Comparison of ENCODE assay signal across 2 cellular contexts in the genomic region with DNA sequence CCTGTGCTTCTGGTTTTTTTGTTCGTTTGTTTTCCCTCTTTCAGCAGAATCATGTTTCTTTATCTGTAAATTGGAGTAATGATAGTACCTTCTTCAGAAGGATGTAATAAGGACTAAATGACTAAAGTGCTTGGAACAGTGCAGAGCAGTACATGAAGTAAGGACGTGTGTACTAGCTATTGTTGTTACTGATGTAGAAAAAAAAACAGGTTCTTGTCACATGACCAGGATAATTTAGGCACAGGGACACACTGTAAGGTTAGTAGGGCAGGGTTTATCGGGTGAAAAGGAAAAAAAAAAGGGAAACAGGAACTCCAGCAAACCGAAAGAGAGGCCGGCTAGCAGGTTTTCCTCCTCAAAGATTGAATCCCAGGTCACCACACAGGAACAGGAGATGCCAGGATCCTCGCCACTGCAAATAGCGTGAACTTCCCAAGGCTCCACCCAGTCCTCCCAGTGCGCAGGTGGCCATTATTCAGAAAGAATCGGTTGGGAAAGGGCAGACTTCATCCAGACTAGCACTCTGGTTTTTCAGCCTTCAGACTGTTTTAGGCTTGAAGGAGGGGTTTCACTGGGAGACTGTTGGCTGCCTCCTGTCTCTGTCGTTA.
TF ChIP-seq lines count a peak whose summit lies in the region.

No MANE protein-coding gene starts in this region.

TF ChIP-seq in SK-N-SH, 30 proteins besides CTCF, POLR2A, EP300 and RAD21 (continued from another document):
- TF ChIP-seq, protein P1, sequence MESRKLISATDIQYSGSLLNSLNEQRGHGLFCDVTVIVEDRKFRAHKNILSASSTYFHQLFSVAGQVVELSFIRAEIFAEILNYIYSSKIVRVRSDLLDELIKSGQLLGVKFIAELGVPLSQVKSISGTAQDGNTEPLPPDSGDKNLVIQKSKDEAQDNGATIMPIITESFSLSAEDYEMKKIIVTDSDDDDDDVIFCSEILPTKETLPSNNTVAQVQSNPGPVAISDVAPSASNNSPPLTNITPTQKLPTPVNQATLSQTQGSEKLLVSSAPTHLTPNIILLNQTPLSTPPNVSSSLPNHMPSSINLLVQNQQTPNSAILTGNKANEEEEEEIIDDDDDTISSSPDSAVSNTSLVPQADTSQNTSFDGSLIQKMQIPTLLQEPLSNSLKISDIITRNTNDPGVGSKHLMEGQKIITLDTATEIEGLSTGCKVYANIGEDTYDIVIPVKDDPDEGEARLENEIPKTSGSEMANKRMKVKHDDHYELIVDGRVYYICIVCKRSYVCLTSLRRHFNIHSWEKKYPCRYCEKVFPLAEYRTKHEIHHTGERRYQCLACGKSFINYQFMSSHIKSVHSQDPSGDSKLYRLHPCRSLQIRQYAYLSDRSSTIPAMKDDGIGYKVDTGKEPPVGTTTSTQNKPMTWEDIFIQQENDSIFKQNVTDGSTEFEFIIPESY (IDR thresholded peaks at IDR 0.05; ENCODE audit: borderline replicate concordance, low read depth), result no peak
- no peak for TF ChIP-seq PBX3 (IDR thresholded peaks at IDR 0.05)
- TF ChIP-seq GABPA (IDR thresholded peaks at IDR 0.05; ENCODE audit: low read depth), result no peak
- no peak for TF ChIP-seq RFX5 (IDR thresholded peaks at IDR 0.05; ENCODE audit: low read length)
- TF ChIP-seq RCOR1 (IDR thresholded peaks at IDR 0.05; ENCODE audit: low read length), result no peak
- TF ChIP-seq, protein P2, sequence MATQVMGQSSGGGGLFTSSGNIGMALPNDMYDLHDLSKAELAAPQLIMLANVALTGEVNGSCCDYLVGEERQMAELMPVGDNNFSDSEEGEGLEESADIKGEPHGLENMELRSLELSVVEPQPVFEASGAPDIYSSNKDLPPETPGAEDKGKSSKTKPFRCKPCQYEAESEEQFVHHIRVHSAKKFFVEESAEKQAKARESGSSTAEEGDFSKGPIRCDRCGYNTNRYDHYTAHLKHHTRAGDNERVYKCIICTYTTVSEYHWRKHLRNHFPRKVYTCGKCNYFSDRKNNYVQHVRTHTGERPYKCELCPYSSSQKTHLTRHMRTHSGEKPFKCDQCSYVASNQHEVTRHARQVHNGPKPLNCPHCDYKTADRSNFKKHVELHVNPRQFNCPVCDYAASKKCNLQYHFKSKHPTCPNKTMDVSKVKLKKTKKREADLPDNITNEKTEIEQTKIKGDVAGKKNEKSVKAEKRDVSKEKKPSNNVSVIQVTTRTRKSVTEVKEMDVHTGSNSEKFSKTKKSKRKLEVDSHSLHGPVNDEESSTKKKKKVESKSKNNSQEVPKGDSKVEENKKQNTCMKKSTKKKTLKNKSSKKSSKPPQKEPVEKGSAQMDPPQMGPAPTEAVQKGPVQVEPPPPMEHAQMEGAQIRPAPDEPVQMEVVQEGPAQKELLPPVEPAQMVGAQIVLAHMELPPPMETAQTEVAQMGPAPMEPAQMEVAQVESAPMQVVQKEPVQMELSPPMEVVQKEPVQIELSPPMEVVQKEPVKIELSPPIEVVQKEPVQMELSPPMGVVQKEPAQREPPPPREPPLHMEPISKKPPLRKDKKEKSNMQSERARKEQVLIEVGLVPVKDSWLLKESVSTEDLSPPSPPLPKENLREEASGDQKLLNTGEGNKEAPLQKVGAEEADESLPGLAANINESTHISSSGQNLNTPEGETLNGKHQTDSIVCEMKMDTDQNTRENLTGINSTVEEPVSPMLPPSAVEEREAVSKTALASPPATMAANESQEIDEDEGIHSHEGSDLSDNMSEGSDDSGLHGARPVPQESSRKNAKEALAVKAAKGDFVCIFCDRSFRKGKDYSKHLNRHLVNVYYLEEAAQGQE (IDR thresholded peaks at IDR 0.05; ENCODE audit: low read depth, low read length), result no peak
- TF ChIP-seq MXI1 (IDR thresholded peaks at IDR 0.05; ENCODE audit: low read depth, low read length), result no peak
- TF ChIP-seq RXRA (IDR thresholded peaks at IDR 0.05; ENCODE audit: borderline replicate concordance, low read depth), result no peak
- no peak for TF ChIP-seq NRF1 (IDR thresholded peaks at IDR 0.05; ENCODE audit: low read depth, low read length)
- TF ChIP-seq, protein P3, sequence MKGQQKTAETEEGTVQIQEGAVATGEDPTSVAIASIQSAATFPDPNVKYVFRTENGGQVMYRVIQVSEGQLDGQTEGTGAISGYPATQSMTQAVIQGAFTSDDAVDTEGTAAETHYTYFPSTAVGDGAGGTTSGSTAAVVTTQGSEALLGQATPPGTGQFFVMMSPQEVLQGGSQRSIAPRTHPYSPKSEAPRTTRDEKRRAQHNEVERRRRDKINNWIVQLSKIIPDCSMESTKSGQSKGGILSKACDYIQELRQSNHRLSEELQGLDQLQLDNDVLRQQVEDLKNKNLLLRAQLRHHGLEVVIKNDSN (IDR thresholded peaks at IDR 0.05; ENCODE audit: borderline replicate concordance, low read depth), result no peak
- no peak for TF ChIP-seq NFIC (IDR thresholded peaks at IDR 0.05; ENCODE audit: borderline replicate concordance)

TF ChIP-seq in SK-N-SH treated with all-trans-retinoic acid at 6 μM for 48 hours, 23 proteins besides CTCF, POLR2A, EP300 and RAD21 (continued from another document):
- TF ChIP-seq TSHZ2 (CRISPR knock-in tag; IDR thresholded peaks at IDR 0.05), result no peak
- TF ChIP-seq ZNF70 (CRISPR knock-in tag; IDR thresholded peaks at IDR 0.05), result no peak
- TF ChIP-seq TCF4 (CRISPR knock-in tag; IDR thresholded peaks at IDR 0.05; ENCODE audit: borderline replicate concordance), result no peak
- TF ChIP-seq ZFP3 (CRISPR knock-in tag; IDR thresholded peaks at IDR 0.05), result no peak
- TF ChIP-seq PPARA (CRISPR knock-in tag; IDR thresholded peaks at IDR 0.05; ENCODE audit: borderline replicate concordance), result no peak
- TF ChIP-seq SNAI2 (CRISPR knock-in tag; IDR thresholded peaks at IDR 0.05), result no peak
- TF ChIP-seq, protein P4, sequence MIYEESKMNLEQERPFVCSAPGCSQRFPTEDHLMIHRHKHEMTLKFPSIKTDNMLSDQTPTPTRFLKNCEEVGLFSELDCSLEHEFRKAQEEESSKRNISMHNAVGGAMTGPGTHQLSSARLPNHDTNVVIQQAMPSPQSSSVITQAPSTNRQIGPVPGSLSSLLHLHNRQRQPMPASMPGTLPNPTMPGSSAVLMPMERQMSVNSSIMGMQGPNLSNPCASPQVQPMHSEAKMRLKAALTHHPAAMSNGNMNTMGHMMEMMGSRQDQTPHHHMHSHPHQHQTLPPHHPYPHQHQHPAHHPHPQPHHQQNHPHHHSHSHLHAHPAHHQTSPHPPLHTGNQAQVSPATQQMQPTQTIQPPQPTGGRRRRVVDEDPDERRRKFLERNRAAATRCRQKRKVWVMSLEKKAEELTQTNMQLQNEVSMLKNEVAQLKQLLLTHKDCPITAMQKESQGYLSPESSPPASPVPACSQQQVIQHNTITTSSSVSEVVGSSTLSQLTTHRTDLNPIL (CRISPR knock-in tag; IDR thresholded peaks at IDR 0.05; ENCODE audit: low read depth), result no peak
- TF ChIP-seq ISL1 (CRISPR knock-in tag; IDR thresholded peaks at IDR 0.05), result no peak
- TF ChIP-seq BACH2 (CRISPR knock-in tag; IDR thresholded peaks at IDR 0.05; ENCODE audit: borderline replicate concordance), result no peak
- TF ChIP-seq ZNF8 (CRISPR knock-in tag; IDR thresholded peaks at IDR 0.05), result no peak
- no peak for TF ChIP-seq ZFP30 (CRISPR knock-in tag; IDR thresholded peaks at IDR 0.05)
- no peak for TF ChIP-seq ZNF565 (CRISPR knock-in tag; conservative IDR thresholded peaks at IDR 0.05; ENCODE audit: low read depth)
